In genomic region chr2:107712857-107713256, GRCh38 we compare ENCODE assay signal across 10 cellular contexts.
DNase-seq lines count a peak whose midpoint lies in the region; ATAC-seq and TF ChIP-seq lines count a peak whose summit lies in the region.
"Had no signal": no experiment of that assay in that cellular context is flagged by ENCODE, and none has a peak within 500 bp of the region (broad histone marks: within the 10 kb centered on the region; RNA-seq: fewer than 3 reads in every experiment).

No MANE protein-coding gene starts in this region.

- H3K4me3 ChIP-seq in uterus, result no peak overlapping the region
- H3K4me3 ChIP-seq in breast epithelium, result peak overlapping the region in 1 of 3 donors; percentile 36

- H3K27me3 ChIP-seq in uterus, result no peaks in the 10 kb centered on the region
- no peaks in the 10 kb centered on the region for H3K27me3 ChIP-seq in breast epithelium

- DNase-seq in ACHN (peak; percentile 31), LHCN-M2 (ENCODE audit: low read depth) (peak; percentile 56), fibroblast of peridontal ligament (ENCODE audit: extremely low read depth) (peak; percentile 1), uterus (no peak), breast epithelium (ENCODE audit: low spot score in 2 of 2) (no peak), anterior cingulate cortex (lab: John Stamatoyannopoulos, UW) (no peak)
- DNase-seq: NCI-H1092 treated with DMSO at 0.1 percent for 48 hours, nucleus accumbens had no signal

- TF ChIP-seq POLR2A in uterus (IDR thresholded peaks at IDR 0.05), result no peak
- TF ChIP-seq POLR2A in breast epithelium (IDR thresholded peaks at IDR 0.05), result no peak

- intact Hi-C loops in uterus (cut with DNase I; ENCODE audit: low total_unique reads), result no loop called here
- intact Hi-C loops in breast epithelium (cut with DNase I; ENCODE audit: low total_unique reads), result no loop called here

- H3K9me3 ChIP-seq in uterus, result no peaks in the 10 kb centered on the region
- no peaks in the 10 kb centered on the region for H3K9me3 ChIP-seq in breast epithelium

- TF ChIP-seq CTCF in uterus (IDR thresholded peaks at IDR 0.05) (no peak), breast epithelium (IDR thresholded peaks at IDR 0.05) (no peak)

- H3K27ac ChIP-seq in uterus (no peak overlapping the region), breast epithelium (no peak overlapping the region)

- ATAC-seq in GM18909 (IDR thresholded peaks at IDR 0.05; ENCODE audit: poor library complexity, unreplicated experiment), result peak; percentile 83
- no peak for ATAC-seq in HG03025 (IDR thresholded peaks at IDR 0.05; ENCODE audit: low FRiP score, unreplicated experiment)

- H3K4me1 ChIP-seq in uterus, result no peaks in the 10 kb centered on the region
- no peaks in the 10 kb centered on the region for H3K4me1 ChIP-seq in breast epithelium

- in situ Hi-C loops in ACHN (cut with HindIII; ENCODE audit: low pct_ligation_motif_present, low pct_unique_long_range_greater_than_20kb, low sequenced_read_pairs), result no loop called here

- H3K36me3 ChIP-seq in uterus (no peaks in the 10 kb centered on the region), breast epithelium (no peaks in the 10 kb centered on the region)

Comparison
In these comparisons a context has a peak if more than half of its experiments do, and no peak if none do; other contexts are left out.
1. DNase-seq: peak in ACHN (single experiment), LHCN-M2 (single experiment) and fibroblast of peridontal ligament (single experiment); none in uterus (0 of 2), breast epithelium (0 of 2) and anterior cingulate cortex (0 of 58).